Comparison of ENCODE assay signal across 18 cellular contexts in genomic region chr22:37664249-37665101, GRCh38. TPM values are rescaled to one million over a fixed set of nuclear protein-coding genes. Genes with fewer than 3 reads are reported as not detected.
A peak's percentile ranks its signal among the peaks of the same experiment; 100 is the strongest.
DNase-seq lines count a peak whose midpoint lies in the region; ATAC-seq, FAIRE-seq and TF ChIP-seq lines count a peak whose summit lies in the region.
"Had no signal": no experiment of that assay in that cellular context is flagged by ENCODE, and none has a peak within 500 bp of the region (broad histone marks: within the 10 kb centered on the region; RNA-seq: fewer than 3 reads in every experiment).

No MANE protein-coding gene starts in this region.

- no TSS peak for BruUV-seq in K562 (replicated peaks; lab: Mats Ljungman, UMichigan)

- FAIRE-seq in K562 (lab: Jason Lieb, UNC) = no peak

- no peak for ATAC-seq in K562
- peak; percentile 68 for ATAC-seq in left colon
- ATAC-seq in HG03025 (IDR thresholded peaks at IDR 0.05; ENCODE audit: low FRiP score, unreplicated experiment) = no peak
- ATAC-seq: T-helper 17 cell had no signal

- peaks cover 17% of the 10 kb centered on the region for H4K20me1 ChIP-seq in K562 (replicated peaks; ENCODE audit: control insufficient read depth, insufficient read depth, low read length)
- peaks cover 6% of the 10 kb centered on the region for H4K20me1 ChIP-seq in hepatocyte (ENCODE audit: insufficient read depth, poor library complexity, severe bottlenecking)

- CTCF ChIA-PET in HEK293 (lab: Yijun Ruan, JAX) = interaction anchor here (0.6 to 3.0 kb wide), 4 partner anchors 17 to 1160 kb away, joined by 4 to 19 read pairs (median 8); no protein-coding TSS in a partner anchor
- CTCF ChIA-PET in K562 (lab: Yijun Ruan, JAX; ENCODE audit: low intra/inter-chr PET ratio) = no interaction called here

- POLR2A ChIA-PET in HEK293 (lab: Yijun Ruan, JAX) = interaction anchor here (0.6 kb wide), 1 partner anchor 11 kb away, joined by 6 read pairs; no protein-coding TSS in a partner anchor
- POLR2A ChIA-PET in K562 (lab: Yijun Ruan, JAX) = no interaction called here

- H2AFZ ChIP-seq in K562 (ENCODE audit: low read depth, low read length) (no peak overlapping the region), hepatocyte (no peak overlapping the region)
- H2AFZ ChIP-seq: GM23248 had no signal

- peaks cover 12% of the 10 kb centered on the region for H3K4me1 ChIP-seq in HEK293 (ENCODE audit: control insufficient read depth, insufficient read depth, low read length)
- peaks cover 18 to 27% of the 10 kb centered on the region in 2 experiments for H3K4me1 ChIP-seq in K562 (replicated peaks in 1 of 2; ENCODE audit: control insufficient read depth in 2 of 2, insufficient read depth in 2 of 2, low read length in 2 of 2)
- H3K4me1 ChIP-seq in skeletal muscle tissue (ENCODE audit: control insufficient read depth in 3 of 3, insufficient read depth in 3 of 3, low read length in 3 of 3) = peaks cover 41 to 46% (median 45%) of the 10 kb centered on the region in 3 donors
- peaks cover 21% of the 10 kb centered on the region for H3K4me1 ChIP-seq in hepatocyte (ENCODE audit: insufficient read depth)

- H3K4me2 ChIP-seq in K562 (ENCODE audit: insufficient read depth, low read length) (no peak overlapping the region), hepatocyte (no peak overlapping the region)

- H3K4me3 ChIP-seq in HEK293 (ENCODE audit: low read depth, low read length) (no peak overlapping the region), K562 (no peak overlapping the region), skeletal muscle tissue (ENCODE audit: low read length in 3 of 3) (no peak overlapping the region), hepatocyte (no peak overlapping the region)
- H3K4me3 ChIP-seq: coronary artery, GM23248, prostate gland had no signal

- TF ChIP-seq RAD21 in K562 (CRISPR knock-in tag; conservative IDR thresholded peaks at IDR 0.05 in 1 of 2, IDR thresholded peaks at IDR 0.05 in 1 of 2) = no peak

- H3K79me2 ChIP-seq in K562 (ENCODE audit: control insufficient read depth, insufficient read depth, low read length) = peaks cover 59% of the 10 kb centered on the region
- H3K79me2 ChIP-seq in hepatocyte = peaks cover 56% of the 10 kb centered on the region

- in situ Hi-C loops in K562 (cut with MboI) = no loop called here

- H3K27ac ChIP-seq in HEK293 (ENCODE audit: extremely low read depth, low read depth, low read length) = no peak overlapping the region
- no peak overlapping the region for H3K27ac ChIP-seq in K562 (ENCODE audit: extremely low read depth, low read depth, low read length)
- H3K27ac ChIP-seq in skeletal muscle tissue (ENCODE audit: low read depth, low read length) = no peak overlapping the region
- no peak overlapping the region for H3K27ac ChIP-seq in hepatocyte
- H3K27ac ChIP-seq: GM23248, prostate gland had no signal

- TF ChIP-seq EP300 in K562 (IDR thresholded peaks at IDR 0.05; ENCODE audit: low read length) = no peak

- H3K36me3 ChIP-seq in HEK293 (ENCODE audit: control insufficient read depth in 2 of 2, insufficient read depth in 1 of 2, low read length in 2 of 2) (peaks cover 11 to 36% of the 10 kb centered on the region in 2 experiments; a peak in 2 of 3 replicates), K562 (ENCODE audit: control insufficient read depth, insufficient read depth, low read length) (peaks cover 60% of the 10 kb centered on the region; the same call in 2 of the 3 replicates), skeletal muscle tissue (ENCODE audit: control insufficient read depth in 3 of 3, insufficient read depth in 3 of 3, low read length in 3 of 3) (peaks cover 0 to 13% (median 6%) of the 10 kb centered on the region in 3 donors), hepatocyte (replicated peaks; ENCODE audit: insufficient read depth, low read depth) (no peaks in the 10 kb centered on the region)
- H3K36me3 ChIP-seq: prostate gland had no signal

- H3K9me1 ChIP-seq in K562 (ENCODE audit: control insufficient read depth, insufficient read depth, low read length) = peaks cover 4% of the 10 kb centered on the region

- H3K27me3 ChIP-seq in K562 (ENCODE audit: control insufficient read depth in 2 of 2, insufficient read depth in 2 of 2, low read length in 2 of 2) (no peaks in the 10 kb centered on the region), skeletal muscle tissue (ENCODE audit: control insufficient read depth in 3 of 3, insufficient read depth in 3 of 3, low read length in 3 of 3) (no peaks in the 10 kb centered on the region), hepatocyte (no peaks in the 10 kb centered on the region)

- no peak overlapping the region; a peak in 1 of 4 replicates for H3K9ac ChIP-seq in K562 (ENCODE audit: insufficient read depth in 1 of 2, low read depth in 2 of 2, low read length in 2 of 2)
- peak overlapping the region in 2 of 3 donors; percentile 41 to 54 for H3K9ac ChIP-seq in skeletal muscle tissue (ENCODE audit: low read depth in 1 of 3, low read length in 3 of 3)
- H3K9ac ChIP-seq: GM23248 had no signal

- no peaks in the 10 kb centered on the region for H3K9me2 ChIP-seq in hepatocyte (replicated peaks; ENCODE audit: insufficient read depth)

- DNase-seq in K562 (ENCODE audit: extremely low read depth in 1 of 4, low spot score in 3 of 4) = peak in 1 of 4 experiments; percentile 3
- no peak for DNase-seq in left colon
- no peak for DNase-seq in hepatocyte (ENCODE audit: low spot score)
- no peak for DNase-seq in SK-N-DZ (ENCODE audit: low spot score)
- no peak for DNase-seq in A172 (ENCODE audit: low spot score)
- DNase-seq: activated B cell treated with CpG ODN at 0.5 μM for 24 hours, aorta, GM23248, NCI-H146, NCI-H345, SHP77, T-helper 17 cell had no signal

- intact Hi-C loops in K562 (cut with micrococcal nuclease) (no loop called here), left colon (cut with DNase I, micrococcal nuclease) (no loop called here)

- no peak for TF ChIP-seq CTCF in HEK293 (tag by site-specific recombination; IDR thresholded peaks at IDR 0.05)
- TF ChIP-seq CTCF in K562 (IDR thresholded peaks at IDR 0.05 in 2 of 3, conservative IDR thresholded peaks at IDR 0.05 in 1 of 3; ENCODE audit: insufficient read depth in 2 of 3, low read depth in 1 of 3, low read length in 3 of 3) = no peak
- TF ChIP-seq CTCF in hepatocyte (IDR thresholded peaks at IDR 0.05; ENCODE audit: poor library complexity) = no peak

- TF ChIP-seq POLR2A in K562 (conservative IDR thresholded peaks at IDR 0.05) = no peak

- 91% methylated on average over 15 of the region's 16 CpGs for WGBS in K562 (ENCODE audit: insufficient coverage, low coverage, missing lambda C conversion rate)
- WGBS in hepatocyte (ENCODE audit: low lambda C conversion rate, missing lambda C conversion rate) = 88% methylated on average over 16 of the region's 16 CpGs

- H3K9me3 ChIP-seq in HEK293 (ENCODE audit: control insufficient read depth, insufficient read depth, low read depth, low read length) (no peaks in the 10 kb centered on the region), K562 (replicated peaks; ENCODE audit: control insufficient read depth, insufficient read depth, low read depth, low read length) (no peaks in the 10 kb centered on the region), skeletal muscle tissue (ENCODE audit: control insufficient read depth in 3 of 3, low read length in 3 of 3) (no peaks in the 10 kb centered on the region), hepatocyte (ENCODE audit: low read depth) (no peaks in the 10 kb centered on the region)
- H3K9me3 ChIP-seq: prostate gland had no signal

RNA-seq across cellular contexts. Expression of gene PDXP, which starts 6.0 kb away (rescaled TPM):
- 8.1 and 23.1 TPM in 2 replicates for total RNA-seq in K562 (2011; cell fraction: chromatin; rRNA removed; ENCODE audit: low replicate concordance)
- 20.8 and 21.3 TPM in 2 replicates for total RNA-seq in K562 (2011; cell fraction: nucleolus; rRNA removed)
- total RNA-seq in K562 (2011; cell fraction: nucleoplasm; rRNA removed) = 19.4 and 21.3 TPM in 2 replicates
- 38.8 and 55.8 TPM in 2 replicates for total RNA-seq in K562 (2014; rRNA removed)
- total RNA-seq in K562 (2014; rRNA removed; fragmentation: Illumina TruSeq; extraction: Trizol) = 27.6 and 29.0 TPM in 2 replicates
- 30.9 and 32.5 TPM in 2 replicates for total RNA-seq in K562 (2015; rRNA removed; fragmentation: Illumina TruSeq; extraction: Trizol)
- 47.5 and 50.0 TPM in 2 replicates for total RNA-seq in K562 (2021)
- 42.8 and 51.4 TPM in 2 replicates for polyA plus RNA-seq in K562 (2011; rRNA removed)
- 73.7 and 106 TPM in 2 replicates for polyA plus RNA-seq in K562 (2011; cell fraction: cytosol; rRNA removed)
- polyA plus RNA-seq in K562 (2011; cell fraction: nucleus; rRNA removed) = 34.8 and 35.2 TPM in 2 replicates
- polyA plus RNA-seq in K562 (2012) = 25.7 and 42.5 TPM in 2 replicates
- 54.2 and 62.3 TPM in 2 replicates for polyA plus RNA-seq in K562 (2014; fragmentation: Illumina TruSeq; extraction: Trizol)
- 10 to 100 TPM in 1 of 2 experiments, 1 to 10 TPM in 1; 7.9 to 11.8 TPM for polyA plus RNA-seq in K562 (2014; fragmentation: Nextera tagmentation; extraction: Ambion mirVana)
- polyA plus RNA-seq in K562 (2014; rRNA removed) = 45.7 and 47.8 TPM in 2 replicates
- 21.5 and 27.1 TPM in 2 replicates for polyA minus RNA-seq in K562 (2011; rRNA and poly(A)+ RNA removed)
- 30.1 and 30.4 TPM in 2 replicates for polyA minus RNA-seq in K562 (2011; cell fraction: cytosol; rRNA and poly(A)+ RNA removed)
- polyA minus RNA-seq in K562 (2011; cell fraction: nucleus; rRNA and poly(A)+ RNA removed) = 8.6 and 12.3 TPM in 2 replicates
- total RNA-seq in left colon = 10 to 100 TPM; 37.7 to 50.7 TPM
- 8.9 TPM for total RNA-seq in skeletal muscle tissue
- 15.0 and 18.3 TPM in 2 replicates for total RNA-seq in hepatocyte
- 25.0 and 27.6 TPM in 2 replicates for polyA plus RNA-seq in hepatocyte
- polyA plus RNA-seq in SK-N-DZ (2014; cell fraction: cytosol; rRNA removed) = 118 and 143 TPM in 2 replicates
- 74.2 and 93.5 TPM in 2 replicates for polyA plus RNA-seq in SK-N-DZ (2014; cell fraction: nucleus; rRNA removed)
- 10.8 and 11.7 TPM in 2 replicates for total RNA-seq in A172 (2014; rRNA removed; shearing (Covaris generic))

RNA-seq across cellular contexts. Expression of gene LGALS1, which starts 11.0 kb away (rescaled TPM):
- total RNA-seq in K562 (2011; cell fraction: chromatin; rRNA removed; ENCODE audit: low replicate concordance) = 14.2 and 41.4 TPM in 2 replicates
- total RNA-seq in K562 (2011; cell fraction: nucleolus; rRNA removed) = 152 and 183 TPM in 2 replicates
- total RNA-seq in K562 (2011; cell fraction: nucleoplasm; rRNA removed) = 99.6 and 131 TPM in 2 replicates
- total RNA-seq in K562 (2014; rRNA removed) (373 and 487 TPM in 2 replicates), K562 (2014; rRNA removed; fragmentation: Illumina TruSeq; extraction: Trizol) (94.3 and 160 TPM in 2 replicates), K562 (2015; rRNA removed; fragmentation: Illumina TruSeq; extraction: Trizol) (455 and 466 TPM in 2 replicates), K562 (2021) (330 and 373 TPM in 2 replicates), left colon (100 to 1,000 TPM in 1 of 2 donors, 10 to 100 TPM in 1; 40.4 to 161 TPM), skeletal muscle tissue (3,417 TPM), hepatocyte (780 and 875 TPM in 2 replicates)
- polyA plus RNA-seq in K562 (2011; rRNA removed) (800 and 995 TPM in 2 replicates), K562 (2014; fragmentation: Illumina TruSeq; extraction: Trizol) (189 and 298 TPM in 2 replicates), K562 (2014; fragmentation: Nextera tagmentation; extraction: Ambion mirVana) (100 to 1,000 TPM; 240 to 301 TPM), K562 (2014; rRNA removed) (474 and 680 TPM in 2 replicates), hepatocyte (565 and 568 TPM in 2 replicates)
- 1,618 and 2,500 TPM in 2 replicates for polyA plus RNA-seq in K562 (2011; cell fraction: cytosol; rRNA removed)
- 492 and 635 TPM in 2 replicates for polyA plus RNA-seq in K562 (2011; cell fraction: nucleus; rRNA removed)
- 1,292 and 1,616 TPM in 2 replicates for polyA plus RNA-seq in K562 (2012)
- polyA minus RNA-seq in K562 (2011; rRNA and poly(A)+ RNA removed) = 187 and 354 TPM in 2 replicates
- polyA minus RNA-seq in K562 (2011; cell fraction: cytosol; rRNA and poly(A)+ RNA removed) = 194 and 200 TPM in 2 replicates
- polyA minus RNA-seq in K562 (2011; cell fraction: nucleus; rRNA and poly(A)+ RNA removed) = 64.1 and 86.9 TPM in 2 replicates
- polyA plus RNA-seq in SK-N-DZ (2014; cell fraction: cytosol; rRNA removed) = 267 and 474 TPM in 2 replicates
- polyA plus RNA-seq in SK-N-DZ (2014; cell fraction: nucleus; rRNA removed) = 133 and 199 TPM in 2 replicates
- 3,374 and 3,537 TPM in 2 replicates for total RNA-seq in A172 (2014; rRNA removed; shearing (Covaris generic))

RNA-seq across cellular contexts. Expression of gene NOL12, which starts 21.7 kb away (rescaled TPM):
- 24.1 and 61.4 TPM in 2 replicates for total RNA-seq in K562 (2011; cell fraction: chromatin; rRNA removed; ENCODE audit: low replicate concordance)
- total RNA-seq in K562 (2011; cell fraction: nucleolus; rRNA removed) = 43.3 and 44.0 TPM in 2 replicates
- 30.8 and 31.2 TPM in 2 replicates for total RNA-seq in K562 (2011; cell fraction: nucleoplasm; rRNA removed)
- total RNA-seq in K562 (2014; rRNA removed) (40.9 and 42.2 TPM in 2 replicates), K562 (2014; rRNA removed; fragmentation: Illumina TruSeq; extraction: Trizol) (8.4 and 13.9 TPM in 2 replicates), K562 (2015; rRNA removed; fragmentation: Illumina TruSeq; extraction: Trizol) (29.1 and 33.7 TPM in 2 replicates), K562 (2021) (26.8 and 28.5 TPM in 2 replicates), left colon (10 to 100 TPM; 30.3 to 38.2 TPM), skeletal muscle tissue (7.8 TPM), hepatocyte (11.4 and 22.6 TPM in 2 replicates)
- polyA plus RNA-seq in K562 (2011; rRNA removed) (17.2 and 19.8 TPM in 2 replicates), K562 (2014; fragmentation: Illumina TruSeq; extraction: Trizol) (33.6 and 34.3 TPM in 2 replicates), K562 (2014; fragmentation: Nextera tagmentation; extraction: Ambion mirVana) (10 to 100 TPM in 1 of 2 experiments, 1 to 10 TPM in 1; 2.8 to 10.5 TPM), K562 (2014; rRNA removed) (40.8 and 41.4 TPM in 2 replicates), hepatocyte (27.6 and 31.9 TPM in 2 replicates)
- 19.6 and 24.7 TPM in 2 replicates for polyA plus RNA-seq in K562 (2011; cell fraction: cytosol; rRNA removed)
- 38.3 and 48.3 TPM in 2 replicates for polyA plus RNA-seq in K562 (2011; cell fraction: nucleus; rRNA removed)
- polyA plus RNA-seq in K562 (2012) = 25.1 and 27.1 TPM in 2 replicates
- polyA minus RNA-seq in K562 (2011; rRNA and poly(A)+ RNA removed) = 7.3 and 8.8 TPM in 2 replicates
- polyA minus RNA-seq in K562 (2011; cell fraction: cytosol; rRNA and poly(A)+ RNA removed) = 8.7 and 12.7 TPM in 2 replicates
- polyA minus RNA-seq in K562 (2011; cell fraction: nucleus; rRNA and poly(A)+ RNA removed) = 7.2 and 10.0 TPM in 2 replicates
- polyA plus RNA-seq in SK-N-DZ (2014; cell fraction: cytosol; rRNA removed) = 66.1 and 69.1 TPM in 2 replicates
- 81.1 and 85.1 TPM in 2 replicates for polyA plus RNA-seq in SK-N-DZ (2014; cell fraction: nucleus; rRNA removed)
- total RNA-seq in A172 (2014; rRNA removed; shearing (Covaris generic)) = 24.2 and 56.1 TPM in 2 replicates

RNA-seq across cellular contexts. Expression of gene SH3BP1, which starts 25.0 kb away (rescaled TPM):
- total RNA-seq in K562 (2011; cell fraction: chromatin; rRNA removed; ENCODE audit: low replicate concordance) = 27.4 and 84.8 TPM in 2 replicates
- total RNA-seq in K562 (2011; cell fraction: nucleolus; rRNA removed) = 40.0 and 41.0 TPM in 2 replicates
- total RNA-seq in K562 (2011; cell fraction: nucleoplasm; rRNA removed) = 21.5 and 25.7 TPM in 2 replicates
- 18.6 and 21.2 TPM in 2 replicates for total RNA-seq in K562 (2014; rRNA removed)
- total RNA-seq in K562 (2014; rRNA removed; fragmentation: Illumina TruSeq; extraction: Trizol) = 7.4 and 9.7 TPM in 2 replicates
- total RNA-seq in K562 (2015; rRNA removed; fragmentation: Illumina TruSeq; extraction: Trizol) = 9.3 and 9.4 TPM in 2 replicates
- 29.9 and 36.2 TPM in 2 replicates for total RNA-seq in K562 (2021)
- polyA plus RNA-seq in K562 (2011; rRNA removed) = 11.5 and 14.9 TPM in 2 replicates
- 10.1 and 21.2 TPM in 2 replicates for polyA plus RNA-seq in K562 (2011; cell fraction: cytosol; rRNA removed)
- 23.7 and 33.6 TPM in 2 replicates for polyA plus RNA-seq in K562 (2011; cell fraction: nucleus; rRNA removed)
- polyA plus RNA-seq in K562 (2012) = 34.0 and 58.5 TPM in 2 replicates
- polyA plus RNA-seq in K562 (2014; fragmentation: Illumina TruSeq; extraction: Trizol) = 32.1 and 36.0 TPM in 2 replicates
- polyA plus RNA-seq in K562 (2014; fragmentation: Nextera tagmentation; extraction: Ambion mirVana) = under 1 TPM; 0.10 to 0.17 TPM
- polyA plus RNA-seq in K562 (2014; rRNA removed) = 8.7 and 10.4 TPM in 2 replicates
- polyA minus RNA-seq in K562 (2011; rRNA and poly(A)+ RNA removed) = 16.7 and 17.5 TPM in 2 replicates
- 12.7 and 19.9 TPM in 2 replicates for polyA minus RNA-seq in K562 (2011; cell fraction: cytosol; rRNA and poly(A)+ RNA removed)
- polyA minus RNA-seq in K562 (2011; cell fraction: nucleus; rRNA and poly(A)+ RNA removed) = 13.7 and 15.5 TPM in 2 replicates
- 100 to 1,000 TPM in 1 of 2 donors, 10 to 100 TPM in 1; 77.4 to 121 TPM for total RNA-seq in left colon
- 9.9 TPM for total RNA-seq in skeletal muscle tissue
- total RNA-seq in hepatocyte = 6.4 and 14.0 TPM in 2 replicates
- 12.3 and 21.6 TPM in 2 replicates for polyA plus RNA-seq in hepatocyte
- 16.5 and 22.0 TPM in 2 replicates for polyA plus RNA-seq in SK-N-DZ (2014; cell fraction: cytosol; rRNA removed)
- 17.6 and 25.1 TPM in 2 replicates for polyA plus RNA-seq in SK-N-DZ (2014; cell fraction: nucleus; rRNA removed)
- 0.07 TPM in 1 of 2 replicates, not detected in the other for total RNA-seq in A172 (2014; rRNA removed; shearing (Covaris generic))
- total RNA-seq: myocyte had no signal

RNA-seq across cellular contexts. Expression of gene TRIOBP, which starts 32.4 kb away (rescaled TPM):
- 9.1 and 30.1 TPM in 2 replicates for total RNA-seq in K562 (2011; cell fraction: chromatin; rRNA removed; ENCODE audit: low replicate concordance)
- 16.3 and 16.6 TPM in 2 replicates for total RNA-seq in K562 (2011; cell fraction: nucleolus; rRNA removed)
- total RNA-seq in K562 (2011; cell fraction: nucleoplasm; rRNA removed) = 9.3 and 13.8 TPM in 2 replicates
- 9.4 and 11.9 TPM in 2 replicates for total RNA-seq in K562 (2014; rRNA removed)
- 2.9 and 3.3 TPM in 2 replicates for total RNA-seq in K562 (2014; rRNA removed; fragmentation: Illumina TruSeq; extraction: Trizol)
- total RNA-seq in K562 (2015; rRNA removed; fragmentation: Illumina TruSeq; extraction: Trizol) = 4.0 and 4.6 TPM in 2 replicates
- total RNA-seq in K562 (2021) = 9.9 and 11.0 TPM in 2 replicates
- polyA plus RNA-seq in K562 (2011; rRNA removed) = 6.7 and 9.9 TPM in 2 replicates
- 6.9 and 10.9 TPM in 2 replicates for polyA plus RNA-seq in K562 (2011; cell fraction: cytosol; rRNA removed)
- polyA plus RNA-seq in K562 (2011; cell fraction: nucleus; rRNA removed) = 18.4 and 22.5 TPM in 2 replicates
- polyA plus RNA-seq in K562 (2012) = 6.7 and 16.8 TPM in 2 replicates
- 5.5 and 6.6 TPM in 2 replicates for polyA plus RNA-seq in K562 (2014; fragmentation: Illumina TruSeq; extraction: Trizol)
- polyA plus RNA-seq in K562 (2014; fragmentation: Nextera tagmentation; extraction: Ambion mirVana) = under 1 TPM; 0.24 TPM
- 13.2 and 13.8 TPM in 2 replicates for polyA plus RNA-seq in K562 (2014; rRNA removed)
- polyA minus RNA-seq in K562 (2011; rRNA and poly(A)+ RNA removed) = 7.9 and 10.8 TPM in 2 replicates
- polyA minus RNA-seq in K562 (2011; cell fraction: cytosol; rRNA and poly(A)+ RNA removed) = 3.1 and 3.9 TPM in 2 replicates
- 5.8 and 8.2 TPM in 2 replicates for polyA minus RNA-seq in K562 (2011; cell fraction: nucleus; rRNA and poly(A)+ RNA removed)
- 10 to 100 TPM; 87.2 TPM for total RNA-seq in left colon
- total RNA-seq in skeletal muscle tissue = 26.6 TPM
- 51.2 and 57.2 TPM in 2 replicates for total RNA-seq in hepatocyte
- polyA plus RNA-seq in hepatocyte = 96.1 and 97.4 TPM in 2 replicates
- polyA plus RNA-seq in SK-N-DZ (2014; cell fraction: cytosol; rRNA removed) = 29.9 and 30.5 TPM in 2 replicates
- polyA plus RNA-seq in SK-N-DZ (2014; cell fraction: nucleus; rRNA removed) = 38.1 and 57.4 TPM in 2 replicates
- total RNA-seq in A172 (2014; rRNA removed; shearing (Covaris generic)) = 41.4 and 43.4 TPM in 2 replicates

Comparison
In these comparisons a context has a peak if more than half of its experiments do, and no peak if none do; other contexts are left out.
1. H3K9ac ChIP-seq: peak in skeletal muscle tissue (2 of 3); none in K562 (0 of 2).
2. Of the 44 proteins assayed by ChIP-seq in both K562 and HEK293: peak only in K562: none; only in HEK293: ZNF121; in both: none; in neither: 43.